ENCODE assay signal across 14 cellular contexts in the genomic region with DNA sequence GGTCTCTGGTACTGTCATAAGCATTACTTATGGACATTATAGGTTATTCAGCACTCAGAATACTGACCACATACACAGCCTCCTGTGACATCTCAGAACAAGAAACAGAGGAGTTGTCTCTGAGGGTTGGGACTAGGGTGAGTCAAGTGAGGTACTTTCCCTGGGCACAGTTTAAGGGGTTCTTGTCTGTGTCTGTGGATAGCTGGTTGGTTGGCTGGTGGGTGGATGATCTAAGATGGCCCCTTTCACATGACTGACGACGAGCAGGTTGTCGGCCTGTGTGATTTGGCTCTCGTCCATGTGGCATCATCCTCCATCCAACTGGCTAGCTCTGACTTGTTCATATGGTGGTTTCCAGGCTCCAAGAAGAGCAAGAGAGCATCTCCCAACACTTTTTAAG.
A peak's percentile ranks its signal among the peaks of the same experiment; 100 is the strongest.
DNase-seq lines count a peak whose midpoint lies in the region; ATAC-seq and TF ChIP-seq lines count a peak whose summit lies in the region.
"Had no signal": no experiment of that assay in that cellular context is flagged by ENCODE, and none has a peak within 500 bp of the region (broad histone marks: within the 10 kb centered on the region; RNA-seq: fewer than 3 reads in every experiment).

No MANE protein-coding gene starts in this region.

- H3K9ac ChIP-seq in mammary epithelial cell (ENCODE audit: insufficient read depth, low read length) = no peak overlapping the region

- no TSS peak for BruUV-seq in mammary epithelial cell (replicated peaks; lab: Mats Ljungman, UMichigan)

- dilution Hi-C loops in mammary epithelial cell (cut with HindIII; ENCODE audit: low sequenced_read_pairs) = no loop called here

- H3K4me3 ChIP-seq in mammary epithelial cell (replicated peaks in 1 of 3; ENCODE audit: insufficient read depth in 1 of 3, low read depth in 2 of 3, low read length in 3 of 3) = no peak overlapping the region
- H3K4me3 ChIP-seq in breast epithelium = no peak overlapping the region
- no peak overlapping the region for H3K4me3 ChIP-seq in mucosa of descending colon
- H3K4me3 ChIP-seq: prostate gland, SK-N-MC, stomach had no signal

- in situ Hi-C loops in mammary epithelial cell (cut with MboI; ENCODE audit: low sequenced_read_pairs in 2 of 2) = no loop called here

- ATAC-seq in HG03378 (IDR thresholded peaks at IDR 0.05; ENCODE audit: unreplicated experiment) (peak; percentile 74), mucosa of descending colon (no peak)

- H3K4me1 ChIP-seq in mammary epithelial cell (ENCODE audit: insufficient read depth, low read length) (peaks cover 23% of the 10 kb centered on the region), breast epithelium (no peaks in the 10 kb centered on the region), mucosa of descending colon (ENCODE audit: low read depth) (no peaks in the 10 kb centered on the region)
- H3K4me1 ChIP-seq: prostate gland had no signal

- H4K20me1 ChIP-seq in mammary epithelial cell (ENCODE audit: insufficient read depth, low read length) = no peaks in the 10 kb centered on the region

- no peaks in the 10 kb centered on the region for H3K9me3 ChIP-seq in mammary epithelial cell (replicated peaks; ENCODE audit: insufficient read depth, low read length)
- no peaks in the 10 kb centered on the region for H3K9me3 ChIP-seq in breast epithelium
- H3K9me3 ChIP-seq in mucosa of descending colon = no peaks in the 10 kb centered on the region
- H3K9me3 ChIP-seq: prostate gland, stomach had no signal

- no peaks in the 10 kb centered on the region for H3K79me2 ChIP-seq in mammary epithelial cell (ENCODE audit: insufficient read depth, low read length)

- H3K36me3 ChIP-seq in mammary epithelial cell (ENCODE audit: insufficient read depth, low read length) (no peaks in the 10 kb centered on the region), breast epithelium (no peaks in the 10 kb centered on the region), mucosa of descending colon (ENCODE audit: low read depth) (no peaks in the 10 kb centered on the region)
- H3K36me3 ChIP-seq: prostate gland, stomach had no signal

- TF ChIP-seq POLR2A in breast epithelium (IDR thresholded peaks at IDR 0.05) = no peak

- no peak for TF ChIP-seq CTCF in mammary epithelial cell (conservative IDR thresholded peaks at IDR 0.05 in 1 of 2, IDR thresholded peaks at IDR 0.05 in 1 of 2; ENCODE audit: extremely low read depth in 1 of 2, insufficient read depth in 1 of 2, low read depth in 1 of 2, low read length in 2 of 2)
- no peak for TF ChIP-seq CTCF in breast epithelium (IDR thresholded peaks at IDR 0.05)
- no peak for TF ChIP-seq CTCF in mucosa of descending colon (IDR thresholded peaks at IDR 0.05)

- intact Hi-C loops in mammary epithelial cell (cut with micrococcal nuclease) = loop anchor here (5.0 kb wide), 1 partner anchor 97 kb away; no protein-coding TSS in a partner anchor
- intact Hi-C loops in breast epithelium (cut with DNase I; ENCODE audit: low total_unique reads) = no loop called here
- intact Hi-C loops in mucosa of descending colon (cut with DNase I, micrococcal nuclease) = no loop called here

- H3K27me3 ChIP-seq in mammary epithelial cell (ENCODE audit: insufficient read depth, low read length) (no peaks in the 10 kb centered on the region), breast epithelium (no peaks in the 10 kb centered on the region)

- no peak overlapping the region for H3K27ac ChIP-seq in mammary epithelial cell (ENCODE audit: insufficient read depth, low read depth, low read length)
- H3K27ac ChIP-seq in breast epithelium = no peak overlapping the region
- no peak overlapping the region for H3K27ac ChIP-seq in epithelial cell of prostate
- H3K27ac ChIP-seq: prostate gland, SK-N-MC, stomach had no signal

- WGBS in mammary epithelial cell (ENCODE audit: low coverage, missing lambda C conversion rate) = 4% methylated on average over 4 of the region's 4 CpGs

- H3K4me2 ChIP-seq in mammary epithelial cell (ENCODE audit: insufficient read depth, low read depth, low read length) = no peak overlapping the region

- DNase-seq in mammary epithelial cell (peak; percentile 49), breast epithelium (ENCODE audit: low spot score in 2 of 2) (no peak), epithelial cell of prostate (ENCODE audit: low read depth, low spot score) (peak; percentile 8), GM19240 (ENCODE audit: insufficient read length, low spot score) (no peak), retina (no peak), mucosa of descending colon (no peak), AML-193 (lab: John Stamatoyannopoulos, UW) (no peak)
- DNase-seq: activated gamma-delta T cell, mesendoderm, NCI-H69, stomach had no signal

- peak overlapping the region; percentile 52 for H2AFZ ChIP-seq in mammary epithelial cell (ENCODE audit: low read depth, low read length)

- CTCF ChIA-PET in mammary epithelial cell (lab: Charles Lee; ENCODE audit: low non-redundant PET) = no interaction called here

Comparison
In these comparisons a context has a peak if more than half of its experiments do, and no peak if none do; other contexts are left out.
1. DNase-seq: peak in mammary epithelial cell (single experiment) and epithelial cell of prostate (single experiment); none in breast epithelium (0 of 2), GM19240 (single experiment), retina (single experiment), mucosa of descending colon (0 of 3) and AML-193 (0 of 2).